Comparison of ENCODE assay signal across 10 cellular contexts in the genomic region with DNA sequence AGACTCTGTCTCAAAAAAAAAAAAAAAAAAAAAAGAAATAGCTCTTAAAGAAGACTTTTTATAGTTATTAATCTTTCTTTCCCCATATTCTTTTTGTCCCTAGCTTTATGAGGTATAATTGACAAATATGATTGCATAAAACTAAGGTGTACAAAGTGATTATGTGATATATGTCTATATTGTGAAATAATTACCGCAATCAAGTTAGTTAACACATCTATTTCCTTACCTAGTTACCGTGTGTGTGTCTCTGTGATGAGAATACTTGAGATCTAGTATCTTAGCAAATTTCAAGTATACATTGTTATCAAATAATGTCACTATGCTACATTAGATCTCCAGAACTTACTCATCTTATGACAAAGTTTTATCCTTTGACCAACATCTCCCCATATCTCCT.
"Had no signal": no experiment of that assay in that cellular context is flagged by ENCODE, and none has a peak within 500 bp of the region (broad histone marks: within the 10 kb centered on the region; RNA-seq: fewer than 3 reads in every experiment).

No MANE protein-coding gene starts in this region.

- H3K27ac Mint-ChIP-seq: GM23338, H9, HFFc6 had no signal

- H3K4me3 ChIP-seq: GM23248, GM23338, HAP-1 had no signal

- H3K27ac ChIP-seq: GM23248 had no signal

- H3K9ac ChIP-seq: GM23248 had no signal

- H3K9me3 ChIP-seq: HAP-1 had no signal

- H3K36me3 ChIP-seq: HAP-1 had no signal

- H3K4me3 Mint-ChIP-seq: GM23338, H9, HFFc6 had no signal

- ATAC-seq: GM23338, HCT116 had no signal

- H2AFZ ChIP-seq: GM23248, GM23338 had no signal

- H3K4me1 ChIP-seq: HAP-1 had no signal

- DNase-seq: GM23248, GOT3, H7, H9, HFFc6 had no signal

- FAIRE-seq: H1, H54 had no signal

- H3K4me2 ChIP-seq: GM23338 had no signal
